Comparison of ENCODE assay signal across 22 cellular contexts in genomic region chr1:200436436-200436835, GRCh38.
"Had no signal": no experiment of that assay in that cellular context is flagged by ENCODE, and none has a peak within 500 bp of the region (broad histone marks: within the 10 kb centered on the region; RNA-seq: fewer than 3 reads in every experiment).

No MANE protein-coding gene starts in this region.

- DNase-seq: Kasumi-1, MM.1S, NCI-H1092 treated with DMSO at 0.1 percent for 48 hours, NCI-H1417, NCI-H1436 treated with DMSO at 0.1 percent for 48 hours, NCI-H1694, NCI-H187 treated with DMSO at 0.1 percent for 48 hours, NCI-H2029 treated with DMSO at 0.1 percent for 48 hours, NCI-H2171 treated with DMSO at 0.1 percent for 48 hours, NCI-H524, NCI-H526 treated with DMSO at 0.1 percent for 48 hours, NCI-H748 treated with DMSO at 0.1 percent for 48 hours, PC-3, SHP77 treated with DMSO at 0.1 percent for 48 hours, SJCRH30 had no signal

- ATAC-seq: HepG2, K562, Panc1, PC-3, Right ventricle myocardium inferior, SK-N-SH treated with all-trans-retinoic acid at 6 μM for 48 hours had no signal

- H3K9me3 ChIP-seq: SJCRH30 had no signal

- H3K4me3 Mint-ChIP-seq: IgD-negative memory B cell had no signal

- H3K27me3 ChIP-seq: SJCRH30 had no signal

- H3K27ac ChIP-seq: KMS-11, SJCRH30 had no signal

- H3K36me3 ChIP-seq: SJCRH30 had no signal

- H3K9ac ChIP-seq: KMS-11 had no signal

- H3K27ac Mint-ChIP-seq: IgD-negative memory B cell had no signal

- H3K9me3 Mint-ChIP-seq: IgD-negative memory B cell had no signal

- H3K4me3 ChIP-seq: K562, SJCRH30 had no signal

- H3K4me1 ChIP-seq: SJCRH30 had no signal

- H3K36me3 Mint-ChIP-seq: IgD-negative memory B cell had no signal
